In genomic region chr7:4725014-4725951, GRCh38 we compare ENCODE assay signal across 9 cellular contexts. TPM values are rescaled to one million over a fixed set of nuclear protein-coding genes. Genes with fewer than 3 reads are reported as not detected.
A peak's percentile ranks its signal among the peaks of the same experiment; 100 is the strongest.
DNase-seq lines count a peak whose midpoint lies in the region; ATAC-seq and TF ChIP-seq lines count a peak whose summit lies in the region.
"Had no signal": no experiment of that assay in that cellular context is flagged by ENCODE, and none has a peak within 500 bp of the region (broad histone marks: within the 10 kb centered on the region; RNA-seq: fewer than 3 reads in every experiment).

No MANE protein-coding gene starts in this region.

- intact Hi-C loops in ascending aorta (cut with DNase I) (loop anchor here (1.0 kb wide), 2 partner anchors 20 to 43 kb away; partner anchors contain the start of gene FOXK1), left ventricle myocardium inferior (cut with micrococcal nuclease) (no loop called here)

- H3K36me3 ChIP-seq in ascending aorta: peaks cover 0 to 4% of the 10 kb centered on the region in 2 donors
- no peaks in the 10 kb centered on the region for H3K36me3 ChIP-seq in left ventricle myocardium inferior

- peaks cover 16 to 34% of the 10 kb centered on the region in 2 donors for H3K4me1 ChIP-seq in ascending aorta
- H3K4me1 ChIP-seq in left ventricle myocardium inferior: peaks cover 82% of the 10 kb centered on the region

- peak in 2 of 3 experiments; percentile 2 to 21 for TF ChIP-seq CTCF in ascending aorta (IDR thresholded peaks at IDR 0.05)
- TF ChIP-seq CTCF in left ventricle myocardium inferior (IDR thresholded peaks at IDR 0.05; ENCODE audit: borderline replicate concordance): no peak

- ATAC-seq in HG03097 (IDR thresholded peaks at IDR 0.05; ENCODE audit: low FRiP score, unreplicated experiment): peak; percentile 60

- H3K27ac ChIP-seq in ascending aorta (peak overlapping the region; percentile 95 to 98), left ventricle myocardium inferior (replicated peaks) (peak overlapping the region; percentile 95)
- H3K27ac ChIP-seq: 22Rv1 had no signal

- DNase-seq in NCI-H146 (lab: John Stamatoyannopoulos, UW) (peak; percentile 40), NCI-H146 treated with DMSO at 0.1 percent for 48 hours (lab: John Stamatoyannopoulos, UW; ENCODE audit: unreplicated experiment) (no peak), RPMI7951 (ENCODE audit: low read depth) (peak; percentile 96), ascending aorta (ENCODE audit: low spot score in 2 of 2) (peak; percentile 56 to 93), left ventricle myocardium inferior (peak; percentile 74), pulmonary artery endothelial cell (ENCODE audit: low read depth, low spot score) (peak; percentile 73), DMS53 treated with DMSO at 0.1 percent for 48 hours (lab: John Stamatoyannopoulos, UW; ENCODE audit: unreplicated experiment) (no peak)

- H3K27me3 ChIP-seq in ascending aorta (no peaks in the 10 kb centered on the region), left ventricle myocardium inferior (ENCODE audit: low read depth) (no peaks in the 10 kb centered on the region)

- H3K9me3 ChIP-seq in ascending aorta: no peaks in the 10 kb centered on the region
- no peaks in the 10 kb centered on the region for H3K9me3 ChIP-seq in left ventricle myocardium inferior (replicated peaks)

- H3K4me3 ChIP-seq in ascending aorta (peak overlapping the region; percentile 62 to 82), left ventricle myocardium inferior (peak overlapping the region; percentile 64)

RNA-seq across cellular contexts. Expression of gene FOXK1, which starts 43.2 kb away (rescaled TPM):
- total RNA-seq in RPMI7951 (2014; rRNA removed; shearing (Covaris generic)): 8.8 and 12.3 TPM in 2 replicates
- total RNA-seq in ascending aorta (31.7 TPM), left ventricle myocardium inferior (18.3 TPM), pulmonary artery endothelial cell (24.9 and 33.3 TPM in 2 replicates)

RNA-seq across cellular contexts. Expression of gene AP5Z1, which starts 50.1 kb away (rescaled TPM):
- total RNA-seq in RPMI7951 (2014; rRNA removed; shearing (Covaris generic)): 15.7 and 16.3 TPM in 2 replicates
- total RNA-seq in ascending aorta (115 TPM), left ventricle myocardium inferior (13.4 TPM), pulmonary artery endothelial cell (19.8 and 24.9 TPM in 2 replicates)

Comparison
In these comparisons a context has a peak if more than half of its experiments do, and no peak if none do; other contexts are left out.
1. DNase-seq: peak in NCI-H146 (single experiment), RPMI7951 (single experiment), ascending aorta (2 of 2), left ventricle myocardium inferior (single experiment) and pulmonary artery endothelial cell (single experiment); none in NCI-H146 treated with DMSO at 0.1 percent for 48 hours (single experiment) and DMS53 treated with DMSO at 0.1 percent for 48 hours (single experiment).